Comparison of ENCODE assay signal across 8 cellular contexts in genomic region chr9:34612788-34613390, GRCh38. TPM values are rescaled to one million over a fixed set of nuclear protein-coding genes. Genes with fewer than 3 reads are reported as not detected.
DNase-seq lines count a peak whose midpoint lies in the region; ATAC-seq and TF ChIP-seq lines count a peak whose summit lies in the region.

No MANE protein-coding gene starts in this region.

- H3K4me1 ChIP-seq in Karpas-422 (ENCODE audit: low read length) = peaks cover 24% of the 10 kb centered on the region
- H3K4me1 ChIP-seq in RWPE2 (ENCODE audit: insufficient read depth, poor library complexity, severe bottlenecking) = no peaks in the 10 kb centered on the region
- H3K4me1 ChIP-seq in neural progenitor cell = peaks cover 8% of the 10 kb centered on the region
- H3K4me1 ChIP-seq in testis = peaks cover 11% of the 10 kb centered on the region

- H3K27ac ChIP-seq in Karpas-422 (ENCODE audit: low read length) (0 out of 2 replicates have a peak overlapping the region, but pooled peaks have one; percentile 40), RWPE2 (ENCODE audit: poor library complexity, severe bottlenecking) (peak overlapping the region; percentile 73), neural progenitor cell (no peak overlapping the region), testis (no peak overlapping the region)

- H3K79me2 ChIP-seq in Karpas-422 (ENCODE audit: low read length) (peaks cover 12% of the 10 kb centered on the region), neural progenitor cell (ENCODE audit: low read depth) (peaks cover 13% of the 10 kb centered on the region)

- H4K20me1 ChIP-seq in Karpas-422 (ENCODE audit: insufficient read depth, low read depth, low read length) = no peaks in the 10 kb centered on the region
- H4K20me1 ChIP-seq in neural progenitor cell (ENCODE audit: low read depth) = no peaks in the 10 kb centered on the region

- TF ChIP-seq POLR2A in testis (IDR thresholded peaks at IDR 0.05) = no peak

- DNase-seq in NCI-H187 (lab: John Stamatoyannopoulos, UW) (peak; percentile 21 to 47), NCI-H187 treated with DMSO at 0.1 percent for 48 hours (lab: John Stamatoyannopoulos, UW) (no peak), Karpas-422 (peak; percentile 94), RWPE2 (ENCODE audit: low spot score) (no peak), foreskin fibroblast (peak; percentile 66 to 89), neural progenitor cell (ENCODE audit: low spot score) (peak; percentile 94), testis (peak; percentile 88)
- DNase-seq in activated effector memory CD4-positive, alpha-beta T cell treated with anti-CD3 and anti-CD28 coated beads, Interleukin-2, amount 50 U/mL, for 16 hours = peak; percentile 90

- 3 to 4% methylated on average over 15 of the region's 15 CpGs for WGBS in testis, 2 donors

- H3K4me2 ChIP-seq in Karpas-422 (ENCODE audit: low read depth, low read length, poor library complexity, severe bottlenecking) (peak overlapping the region; percentile 95), neural progenitor cell (peak overlapping the region; percentile 86)

- TF ChIP-seq CTCF in RWPE2 (IDR thresholded peaks at IDR 0.05; ENCODE audit: poor library complexity, severe bottlenecking) = peak; percentile 90
- TF ChIP-seq CTCF in foreskin fibroblast (IDR thresholded peaks at IDR 0.05; ENCODE audit: low read depth, low read length) = peak; percentile 87
- peak; percentile 89 for TF ChIP-seq CTCF in neural progenitor cell (IDR thresholded peaks at IDR 0.05)
- peak; percentile 67 to 84 (median 73) for TF ChIP-seq CTCF in testis (IDR thresholded peaks at IDR 0.05)

- H3K27me3 ChIP-seq in Karpas-422 (ENCODE audit: low read length) = no peaks in the 10 kb centered on the region
- no peaks in the 10 kb centered on the region for H3K27me3 ChIP-seq in RWPE2 (ENCODE audit: insufficient read depth, poor library complexity, severe bottlenecking)
- H3K27me3 ChIP-seq in neural progenitor cell = no peaks in the 10 kb centered on the region
- no peaks in the 10 kb centered on the region for H3K27me3 ChIP-seq in testis

- 0 out of 2 replicates have a peak overlapping the region, but pooled peaks have one; percentile 31 for H2AFZ ChIP-seq in Karpas-422 (ENCODE audit: low read length)
- H2AFZ ChIP-seq in neural progenitor cell (replicated peaks) = no peak overlapping the region

- H3K9ac ChIP-seq in Karpas-422 (ENCODE audit: low read length) (peak overlapping the region; percentile 99), neural progenitor cell (no peak overlapping the region)

- H3K9me3 Mint-ChIP-seq in neural progenitor cell = no peaks in the 10 kb centered on the region

- H3K36me3 ChIP-seq in Karpas-422 (ENCODE audit: insufficient read depth, low read length) (no peaks in the 10 kb centered on the region), RWPE2 (ENCODE audit: low read depth) (no peaks in the 10 kb centered on the region; the same call in 1 of the 2 replicates), neural progenitor cell (no peaks in the 10 kb centered on the region), testis (ENCODE audit: low read depth, missing control alignments) (no peaks in the 10 kb centered on the region)

- peaks cover 14% of the 10 kb centered on the region for H3F3A ChIP-seq in neural progenitor cell (ENCODE audit: low read depth)

- ATAC-seq in RWPE2 (ENCODE audit: low read depth) = peak; percentile 68

- H3K36me3 Mint-ChIP-seq in neural progenitor cell = peaks cover 7% of the 10 kb centered on the region

- H3K4me1 Mint-ChIP-seq in neural progenitor cell = peaks cover 24% of the 10 kb centered on the region

- no peaks in the 10 kb centered on the region for H3K9me3 ChIP-seq in Karpas-422 (ENCODE audit: low read length)
- H3K9me3 ChIP-seq in RWPE2 (ENCODE audit: severe bottlenecking) = no peaks in the 10 kb centered on the region
- H3K9me3 ChIP-seq in neural progenitor cell (ENCODE audit: low read depth) = no peaks in the 10 kb centered on the region
- H3K9me3 ChIP-seq in testis = no peaks in the 10 kb centered on the region

- H3K9me2 ChIP-seq in Karpas-422 (replicated peaks; ENCODE audit: insufficient read depth, low read length) = no peaks in the 10 kb centered on the region

- intact Hi-C loops in testis (cut with DNase I; ENCODE audit: low total_unique reads) = loop anchor here (10.0 kb wide), 1 partner anchor 92 kb away; no protein-coding TSS in a partner anchor

- H3K4me3 Mint-ChIP-seq in neural progenitor cell = peak overlapping the region; percentile 90

- peaks cover 14% of the 10 kb centered on the region for H3K27me3 Mint-ChIP-seq in neural progenitor cell (ENCODE audit: insufficient read depth, low read depth)

- peak overlapping the region; percentile 100 for H3K4me3 ChIP-seq in Karpas-422 (ENCODE audit: low read length)
- H3K4me3 ChIP-seq in RWPE2 (ENCODE audit: severe bottlenecking) = peak overlapping the region; percentile 57
- peak overlapping the region; percentile 61 to 74 for H3K4me3 ChIP-seq in foreskin fibroblast (ENCODE audit: low read depth in 1 of 2, low read length in 2 of 2)
- H3K4me3 ChIP-seq in neural progenitor cell = peak overlapping the region; percentile 66
- H3K4me3 ChIP-seq in testis = peak overlapping the region; percentile 73 to 76

- H3K27ac Mint-ChIP-seq in neural progenitor cell = peak overlapping the region; percentile 86

RNA-seq across cellular contexts. Expression of gene RPP25L, which starts 1.0 kb away (rescaled TPM):
- total RNA-seq in Karpas-422 (2014; rRNA removed; shearing (Covaris generic); ENCODE audit: low replicate concordance) = 40.3 and 62.0 TPM in 2 replicates
- total RNA-seq in neural progenitor cell (ENCODE audit: low replicate concordance) (17.4 and 40.1 TPM in 2 replicates), testis (10 to 100 TPM; 23.5 to 26.8 TPM)
- polyA plus RNA-seq in testis (ENCODE audit: insufficient read depth, low read depth, low replicate concordance) = 25.1 TPM

RNA-seq across cellular contexts. Expression of gene DCTN3, which starts 7.4 kb away (rescaled TPM):
- 75.9 and 98.9 TPM in 2 replicates for total RNA-seq in Karpas-422 (2014; rRNA removed; shearing (Covaris generic); ENCODE audit: low replicate concordance)
- total RNA-seq in neural progenitor cell (ENCODE audit: low replicate concordance) (45.6 and 98.3 TPM in 2 replicates), testis (10 to 100 TPM; 55.1 to 78.5 TPM)
- polyA plus RNA-seq in testis (ENCODE audit: insufficient read depth, low read depth, low replicate concordance) = 82.9 TPM

RNA-seq across cellular contexts. Expression of gene ARID3C, which starts 16.0 kb away (rescaled TPM):
- total RNA-seq in Karpas-422 (2014; rRNA removed; shearing (Covaris generic); ENCODE audit: low replicate concordance) = 0.48 TPM in 1 of 2 replicates, not detected in the other
- 4.7 and 5.3 TPM in 2 replicates for total RNA-seq in neural progenitor cell (ENCODE audit: low replicate concordance)
- under 1 TPM; 0.31 to 0.37 TPM for total RNA-seq in testis
- 0.45 TPM for polyA plus RNA-seq in testis (ENCODE audit: insufficient read depth, low read depth, low replicate concordance)

RNA-seq across cellular contexts. Expression of gene CNTFR, which starts 23.4 kb away (rescaled TPM):
- total RNA-seq in Karpas-422 (2014; rRNA removed; shearing (Covaris generic); ENCODE audit: low replicate concordance) = not detected in 2 replicates
- total RNA-seq in neural progenitor cell (ENCODE audit: low replicate concordance) (8.6 and 37.2 TPM in 2 replicates), testis (10 to 100 TPM; 16.0 TPM)
- polyA plus RNA-seq in testis (ENCODE audit: insufficient read depth, low read depth, low replicate concordance) = 11.8 TPM

RNA-seq across cellular contexts. Expression of gene SIGMAR1, which starts 24.7 kb away (rescaled TPM):
- total RNA-seq in Karpas-422 (2014; rRNA removed; shearing (Covaris generic); ENCODE audit: low replicate concordance) = 78.2 and 120 TPM in 2 replicates
- total RNA-seq in neural progenitor cell (ENCODE audit: low replicate concordance) (37.8 and 108 TPM in 2 replicates), testis (10 to 100 TPM; 87.1 to 92.4 TPM)
- polyA plus RNA-seq in testis (ENCODE audit: insufficient read depth, low read depth, low replicate concordance) = 50.3 TPM

Comparison
In these comparisons a context has a peak if more than half of its experiments do, and no peak if none do; other contexts are left out.
1. DNase-seq: peak in NCI-H187 (2 of 2), Karpas-422 (single experiment), activated effector memory CD4-positive, alpha-beta T cell treated with anti-CD3 and anti-CD28 coated beads, Interleukin-2, amount 50 U/mL, for 16 hours (single experiment), foreskin fibroblast (2 of 2), neural progenitor cell (single experiment) and testis (single experiment); none in NCI-H187 treated with DMSO at 0.1 percent for 48 hours (single experiment) and RWPE2 (single experiment).
2. H3K27ac ChIP-seq: peak in Karpas-422 (single experiment) and RWPE2 (single experiment); none in neural progenitor cell (single experiment) and testis (0 of 2).
3. Peak in every context shown above with its lines, with median percentiles within 50 percentile points of each other: H3K4me3 ChIP-seq and CTCF ChIP-seq.